Comparison of ENCODE assay signal across 10 cellular contexts in the genomic region with DNA sequence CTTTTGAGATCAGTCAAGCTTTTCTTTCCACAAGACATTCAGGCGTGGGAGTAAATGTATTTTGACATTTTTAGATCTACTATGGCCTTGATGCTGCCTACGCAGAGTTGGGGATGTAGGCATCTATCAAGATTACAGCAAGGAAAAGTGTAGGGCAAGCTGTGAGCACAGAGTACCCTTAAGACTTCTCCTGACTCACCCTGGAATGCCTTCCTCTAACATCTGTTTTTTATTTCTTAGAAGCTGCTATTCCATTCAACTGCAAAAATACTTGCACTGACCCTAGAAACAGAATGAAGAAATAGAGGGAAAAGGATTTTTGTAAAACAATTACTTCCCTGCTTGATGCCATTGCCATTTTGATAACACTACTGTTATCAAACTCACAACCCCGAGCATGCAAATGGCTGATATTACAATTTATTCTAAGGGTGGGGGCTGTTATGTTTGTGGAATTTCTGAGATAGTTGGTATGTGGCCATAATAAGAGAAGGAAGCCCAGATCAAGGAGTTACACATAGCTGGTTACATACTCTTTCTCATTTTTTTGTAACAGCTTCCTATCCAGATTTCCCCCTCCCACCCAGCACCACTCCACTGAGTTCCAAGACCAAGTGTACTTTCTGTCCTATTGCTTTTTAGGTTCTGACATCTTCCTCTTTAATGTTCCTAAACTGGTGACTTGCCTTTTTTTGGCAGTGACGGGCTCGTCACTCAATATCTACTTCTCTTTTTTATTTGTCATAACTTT. TPM values are rescaled to one million over a fixed set of nuclear protein-coding genes. Genes with fewer than 3 reads are reported as not detected.
DNase-seq lines count a peak whose midpoint lies in the region; ATAC-seq lines count a peak whose summit lies in the region.
"Had no signal": no experiment of that assay in that cellular context is flagged by ENCODE, and none has a peak within 500 bp of the region (broad histone marks: within the 10 kb centered on the region; RNA-seq: fewer than 3 reads in every experiment).

No MANE protein-coding gene starts in this region.

- no peak overlapping the region for H2AK5ac ChIP-seq in mesendoderm (ENCODE audit: low read length)

- no peak overlapping the region for H3K4ac ChIP-seq in mesendoderm (ENCODE audit: low read depth, low read length)

- no peak overlapping the region for H2BK5ac ChIP-seq in mesendoderm (ENCODE audit: low read length)

- H3K79me2 ChIP-seq in mesendoderm (ENCODE audit: control insufficient read depth, insufficient read depth, low read length): no peaks in the 10 kb centered on the region

- H3K23ac ChIP-seq in mesendoderm (ENCODE audit: low read length): no peak overlapping the region

- H3K18ac ChIP-seq in mesendoderm (ENCODE audit: low read length): no peak overlapping the region

- no peak overlapping the region for H3K56ac ChIP-seq in mesendoderm (ENCODE audit: low read length)

- DNase-seq in Right ventricle myocardium inferior (ENCODE audit: missing footprints) (no peak), cardiac septum (ENCODE audit: low spot score) (no peak), brain pericyte (ENCODE audit: low read depth, low spot score) (peak; percentile 58), mesendoderm (peak; percentile 14), DMS 273 (lab: John Stamatoyannopoulos, UW; ENCODE audit: unreplicated experiment) (no peak), 8988T (no peak), NCI-H2081 (lab: John Stamatoyannopoulos, UW) (no peak)
- DNase-seq in activated T-cell treated with anti-CD3 and anti-CD28 coated beads, Interleukin-2, amount 50 U/mL, for 48 hours: no peak
- DNase-seq: activated naive CD4-positive, alpha-beta T cell; PC-9 had no signal

- no peak overlapping the region for H3K4me2 ChIP-seq in mesendoderm (ENCODE audit: low read length)
- H3K4me2 ChIP-seq: PC-9 had no signal

- no peak overlapping the region for H2BK15ac ChIP-seq in mesendoderm (replicated peaks; ENCODE audit: low read depth)

- intact Hi-C loops in Right ventricle myocardium inferior (cut with DNase I): no loop called here
- intact Hi-C loops in cardiac septum (cut with DNase I): no loop called here

- ATAC-seq in Right ventricle myocardium inferior: peak; percentile 82

- H4K5ac ChIP-seq in mesendoderm (ENCODE audit: low read length): no peak overlapping the region

- no peak overlapping the region for H3K27ac ChIP-seq in mesendoderm (ENCODE audit: low read depth, low read length)
- H3K27ac ChIP-seq: PC-9 had no signal

- WGBS in mesendoderm (ENCODE audit: extremely low coverage, insufficient coverage, low lambda C conversion rate): no CpG with 5 or more reads among the region's 5 CpGs

- H3K4me3 ChIP-seq in mesendoderm (ENCODE audit: low read length): no peak overlapping the region
- H3K4me3 ChIP-seq: PC-9 had no signal

- H3K4me1 ChIP-seq in mesendoderm (ENCODE audit: control insufficient read depth, low read depth, low read length): no peaks in the 10 kb centered on the region

- H3K9ac ChIP-seq in mesendoderm (ENCODE audit: low read length): no peak overlapping the region

- no peak overlapping the region for H2BK120ac ChIP-seq in mesendoderm (ENCODE audit: low read depth, low read length)

- H4K8ac ChIP-seq in mesendoderm (ENCODE audit: low read depth, low read length): no peak overlapping the region

- H3K79me1 ChIP-seq in mesendoderm (ENCODE audit: low read length): no peaks in the 10 kb centered on the region

- no peaks in the 10 kb centered on the region for H3K36me3 ChIP-seq in mesendoderm (ENCODE audit: control insufficient read depth, insufficient read depth, low read length)

- no peaks in the 10 kb centered on the region for H3K27me3 ChIP-seq in mesendoderm (ENCODE audit: insufficient read depth, low read length, poor library complexity)

RNA-seq across cellular contexts. Expression of a gene that starts 5.9 kb away (rescaled TPM):
- total RNA-seq in Right ventricle myocardium inferior (32.8 TPM), cardiac septum (49.1 TPM)
- polyA plus RNA-seq in mesendoderm (2013, experiment 1 of 2): 34.6 TPM
- polyA plus RNA-seq in mesendoderm (2013, experiment 2 of 2): 35.1 TPM

Comparison
In these comparisons a context has a peak if more than half of its experiments do, and no peak if none do; other contexts are left out.
1. DNase-seq: peak in brain pericyte (single experiment) and mesendoderm (single experiment); none in Right ventricle myocardium inferior (single experiment), cardiac septum (single experiment), activated T-cell treated with anti-CD3 and anti-CD28 coated beads, Interleukin-2, amount 50 U/mL, for 48 hours (0 of 2), DMS 273 (single experiment), 8988T (single experiment) and NCI-H2081 (0 of 2).